Comparison of ENCODE assay signal across 26 cellular contexts in genomic region chr15:98536976-98537375, GRCh38.
"Had no signal": no experiment of that assay in that cellular context is flagged by ENCODE, and none has a peak within 500 bp of the region (broad histone marks: within the 10 kb centered on the region; RNA-seq: fewer than 3 reads in every experiment).

No MANE protein-coding gene starts in this region.

- DNase-seq: colonic mucosa; cortex of kidney; dermis blood vessel endothelial cell; dorsolateral prefrontal cortex; effector CD4-positive, alpha-beta T cell; effector CD8-positive, alpha-beta T cell; effector memory CD4-positive, alpha-beta T cell; effector memory CD8-positive, alpha-beta T cell; endodermal cell; erythroblast; esophagus squamous epithelium; foreskin fibroblast; foreskin melanocyte; gastrocnemius medialis; glutamatergic neuron; heart left ventricle had no signal

- H3K4me3 Mint-ChIP-seq: dendritic cell treated with granulocyte-macrophage colony-stimulating factor and Interleukin-4, amounts not matched to agents 40 ng/mL and 50 ng/mL, for 4 days; effector memory CD8-positive, alpha-beta T cell; endodermal cell had no signal

- FAIRE-seq: colon, endometrium, endothelial cell of umbilical vein, frontal cortex had no signal

- H3K27me3 ChIP-seq: colonic mucosa, esophagus muscularis mucosa, gastroesophageal sphincter had no signal

- H3K9me3 Mint-ChIP-seq: dendritic cell treated with granulocyte-macrophage colony-stimulating factor and Interleukin-4, amounts not matched to agents 40 ng/mL and 50 ng/mL, for 4 days; effector memory CD8-positive, alpha-beta T cell; endodermal cell had no signal

- H3K4me3 ChIP-seq: colonic mucosa, coronary artery, dorsolateral prefrontal cortex, esophagus muscularis mucosa, esophagus squamous epithelium, gastrocnemius medialis, gastroesophageal sphincter, heart left ventricle had no signal

- ATAC-seq: effector memory CD8-positive, alpha-beta T cell; gastrocnemius medialis; gastroesophageal sphincter; heart left ventricle had no signal

- H3K36me3 ChIP-seq: colonic mucosa, esophagus muscularis mucosa, esophagus squamous epithelium, gastrocnemius medialis, gastroesophageal sphincter, heart left ventricle had no signal

- H3K4me1 Mint-ChIP-seq: endodermal cell had no signal

- H3K27ac Mint-ChIP-seq: dendritic cell treated with granulocyte-macrophage colony-stimulating factor and Interleukin-4, amounts not matched to agents 40 ng/mL and 50 ng/mL, for 4 days; effector memory CD8-positive, alpha-beta T cell; endodermal cell had no signal

- H3K9me3 ChIP-seq: colonic mucosa, esophagus muscularis mucosa, esophagus squamous epithelium, gastrocnemius medialis, gastroesophageal sphincter, heart left ventricle had no signal

- H3K27ac ChIP-seq: colonic mucosa, coronary artery, dorsolateral prefrontal cortex, epithelial cell of prostate, esophagus muscularis mucosa, esophagus squamous epithelium, foreskin keratinocyte, gastrocnemius medialis, gastroesophageal sphincter, heart left ventricle had no signal

- H3K4me1 ChIP-seq: colonic mucosa, esophagus muscularis mucosa, esophagus squamous epithelium, gastrocnemius medialis, gastroesophageal sphincter, heart left ventricle had no signal
